In the genomic region with DNA sequence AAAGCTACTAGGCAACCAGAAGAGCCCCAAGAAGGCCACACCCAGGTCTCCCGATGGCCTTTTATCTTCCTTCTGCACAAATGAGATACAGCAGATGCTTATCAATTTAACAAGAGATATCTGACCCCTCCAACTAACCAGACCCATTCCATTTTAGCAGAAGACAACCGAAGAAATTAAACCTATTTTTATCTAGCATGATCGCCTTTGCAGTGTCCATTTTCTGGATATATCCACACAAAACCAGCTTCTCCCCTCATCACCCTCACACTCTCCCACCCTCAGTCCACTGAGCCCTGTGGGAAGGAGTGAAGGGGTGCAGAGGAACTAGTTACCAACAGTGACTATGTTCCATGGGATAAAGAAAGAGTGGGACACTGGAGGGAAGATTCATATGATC, we compare ENCODE assay signal across 30 cellular contexts.
"Had no signal": no experiment of that assay in that cellular context is flagged by ENCODE, and none has a peak within 500 bp of the region (broad histone marks: within the 10 kb centered on the region; RNA-seq: fewer than 3 reads in every experiment).

No MANE protein-coding gene starts in this region.

- ATAC-seq: mucosa of descending colon; naive thymus-derived CD4-positive, alpha-beta T cell; natural killer cell treated with Interleukin-12 subunit alpha and Interleukin-12 subunit beta and Interleukin-15 and Interleukin-18, amount 100 ng/mL, for 72 hours; pancreas; right cardiac atrium; stimulated activated effector memory CD8-positive, alpha-beta T cell treated with anti-CD3 and anti-CD28 coated beads, Interleukin-12 subunit alpha, Interleukin-12 subunit beta, amount 100 ng/mL, for 72 hours; upper lobe of right lung had no signal

- H3K27me3 ChIP-seq: pancreas, sigmoid colon, spleen, suprapubic skin, tibial artery, upper lobe of right lung had no signal

- H3K36me3 ChIP-seq: left ventricle myocardium inferior, pancreas, prostate gland, sigmoid colon, spleen, suprapubic skin, thoracic aorta, tibial artery, upper lobe of right lung had no signal

- H3K27ac Mint-ChIP-seq: immature natural killer cell; natural killer cell treated with Interleukin-12 subunit alpha and Interleukin-12 subunit beta and Interleukin-15 and Interleukin-18, amount 100 ng/mL, for 72 hours; stimulated activated effector memory CD8-positive, alpha-beta T cell treated with anti-CD3 and anti-CD28 coated beads, Interleukin-12 subunit alpha, Interleukin-12 subunit beta, amount 100 ng/mL, for 72 hours; stimulated activated naive CD8-positive, alpha-beta T cell treated with anti-CD3 and anti-CD28 coated beads, Interleukin-15, Interleukin-2, amounts not matched to agents 100 ng/mL and 50 ng/mL, for 24 hours had no signal

- H3K4me1 ChIP-seq: left ventricle myocardium inferior, prostate gland, upper lobe of right lung had no signal

- H3K9me3 Mint-ChIP-seq: immature natural killer cell; naive thymus-derived CD4-positive, alpha-beta T cell; natural killer cell treated with Interleukin-12 subunit alpha and Interleukin-12 subunit beta and Interleukin-15 and Interleukin-18, amount 100 ng/mL, for 72 hours; neural crest cell; stimulated activated effector memory CD8-positive, alpha-beta T cell treated with anti-CD3 and anti-CD28 coated beads, Interleukin-12 subunit alpha, Interleukin-12 subunit beta, amount 100 ng/mL, for 72 hours; stimulated activated naive CD8-positive, alpha-beta T cell treated with anti-CD3 and anti-CD28 coated beads, Interleukin-15, Interleukin-2, amounts not matched to agents 100 ng/mL and 50 ng/mL, for 24 hours had no signal

- H3K4me3 Mint-ChIP-seq: immature natural killer cell; naive thymus-derived CD4-positive, alpha-beta T cell; natural killer cell treated with Interleukin-12 subunit alpha and Interleukin-12 subunit beta and Interleukin-15 and Interleukin-18, amount 100 ng/mL, for 72 hours; neural crest cell; stimulated activated effector memory CD8-positive, alpha-beta T cell treated with anti-CD3 and anti-CD28 coated beads, Interleukin-12 subunit alpha, Interleukin-12 subunit beta, amount 100 ng/mL, for 72 hours; stimulated activated naive CD8-positive, alpha-beta T cell treated with anti-CD3 and anti-CD28 coated beads, Interleukin-15, Interleukin-2, amounts not matched to agents 100 ng/mL and 50 ng/mL, for 24 hours had no signal

- FAIRE-seq: islet of Langerhans, pancreas, small intestine, urothelium cell line had no signal

- H3K4me3 ChIP-seq: left ventricle myocardium inferior, lung, mucosa of descending colon, pancreas, prostate gland, sigmoid colon, spleen, suprapubic skin, thoracic aorta, tibial artery, upper lobe of right lung had no signal

- DNase-seq: hypothalamus; immature natural killer cell; left ventricle myocardium inferior; mesendoderm; midbrain; mucosa of descending colon; naive thymus-derived CD4-positive, alpha-beta T cell; nucleus accumbens; pancreas; posterior cingulate gyrus; retina; right cardiac atrium; sigmoid colon; spleen; stimulated activated CD4-positive, alpha-beta T cell treated with anti-CD3 and anti-CD28 coated beads, Interleukin-4, amount 100 ng/mL, for 24 hours; stimulated activated naive CD4-positive, alpha-beta T cell; tibial artery; trophoblast cell; upper lobe of right lung had no signal

- H3K4me1 Mint-ChIP-seq: immature natural killer cell; naive thymus-derived CD4-positive, alpha-beta T cell; neural crest cell; stimulated activated effector memory CD8-positive, alpha-beta T cell treated with anti-CD3 and anti-CD28 coated beads, Interleukin-12 subunit alpha, Interleukin-12 subunit beta, amount 100 ng/mL, for 72 hours had no signal

- H3K27ac ChIP-seq: left ventricle myocardium inferior, pancreas, prostate gland, sigmoid colon, spleen, suprapubic skin, thoracic aorta, tibial artery, upper lobe of right lung had no signal

- H3K36me3 Mint-ChIP-seq: immature natural killer cell; naive thymus-derived CD4-positive, alpha-beta T cell; natural killer cell treated with Interleukin-12 subunit alpha and Interleukin-12 subunit beta and Interleukin-15 and Interleukin-18, amount 100 ng/mL, for 72 hours; stimulated activated effector memory CD8-positive, alpha-beta T cell treated with anti-CD3 and anti-CD28 coated beads, Interleukin-12 subunit alpha, Interleukin-12 subunit beta, amount 100 ng/mL, for 72 hours had no signal

- H3K27me3 Mint-ChIP-seq: stimulated activated naive CD8-positive, alpha-beta T cell treated with anti-CD3 and anti-CD28 coated beads, Interleukin-15, Interleukin-2, amounts not matched to agents 100 ng/mL and 50 ng/mL, for 24 hours had no signal

- H3K9me3 ChIP-seq: left ventricle myocardium inferior, mucosa of descending colon, pancreas, prostate gland, sigmoid colon, spleen, suprapubic skin, thoracic aorta, tibial artery, upper lobe of right lung had no signal
